ENCODE assay signal across 25 cellular contexts in genomic region chr10:102470579-102471546, GRCh38. TPM values are rescaled to one million over a fixed set of nuclear protein-coding genes. Genes with fewer than 3 reads are reported as not detected.
DNase-seq lines count a peak whose midpoint lies in the region; ATAC-seq, FAIRE-seq and TF ChIP-seq lines count a peak whose summit lies in the region.
"Had no signal": no experiment of that assay in that cellular context is flagged by ENCODE, and none has a peak within 500 bp of the region (broad histone marks: within the 10 kb centered on the region; RNA-seq: fewer than 3 reads in every experiment).

No MANE protein-coding gene starts in this region.

- no peaks in the 10 kb centered on the region for H3K9me1 ChIP-seq in K562 (ENCODE audit: control insufficient read depth, insufficient read depth, low read length)

- TF ChIP-seq RAD21 in K562 (CRISPR knock-in tag; conservative IDR thresholded peaks at IDR 0.05 in 1 of 2, IDR thresholded peaks at IDR 0.05 in 1 of 2): no peak

- no peaks in the 10 kb centered on the region; a peak in 1 of 22 replicates for H4K20me1 ChIP-seq in BLaER1 treated with 17β-estradiol and CSF1 and Interleukin-3, amounts not matched to agents 10 nM and 100 nM
- H4K20me1 ChIP-seq in K562 (replicated peaks; ENCODE audit: control insufficient read depth, insufficient read depth, low read length) (no peaks in the 10 kb centered on the region), osteoblast (ENCODE audit: insufficient read depth, low read length) (no peaks in the 10 kb centered on the region)

- H3K4me3 Mint-ChIP-seq in neural crest cell: peak overlapping the region; percentile 57
- H3K4me3 Mint-ChIP-seq: CD4-positive, alpha-beta memory T cell had no signal

- DNase-seq in K562 (ENCODE audit: extremely low read depth in 1 of 4, low spot score in 3 of 4) (no peak), neural crest cell (ENCODE audit: low read depth, low spot score) (no peak), osteoblast (ENCODE audit: insufficient read length, low spot score, missing footprints) (peak; percentile 53), RKO (ENCODE audit: low spot score) (no peak), AG08396 (ENCODE audit: low spot score) (no peak)
- DNase-seq in stimulated activated CD4-positive, alpha-beta T cell treated with anti-CD3 and anti-CD28 coated beads, Interleukin-4, amount 100 ng/mL, for 1 hour: no peak
- DNase-seq: AML-193; BE2C; C1 segment of cervical spinal cord; CD4-positive, alpha-beta memory T cell; DMS 273 treated with DMSO at 0.1 percent for 48 hours; DMS79; EL; GDM1; GM23248; H7; HCEC 1CT had no signal

- H3K27ac ChIP-seq in BLaER1 treated with 17β-estradiol and CSF1 and Interleukin-3, amounts not matched to agents 10 nM and 100 nM: peak overlapping the region in 8 of 11 experiments; percentile 59 to 82 (median 78); a peak in 16 of 22 replicates
- H3K27ac ChIP-seq in K562 (ENCODE audit: extremely low read depth, low read depth, low read length) (no peak overlapping the region), osteoblast (ENCODE audit: low read depth, low read length) (no peak overlapping the region)
- H3K27ac ChIP-seq: 22Rv1, GM23248 had no signal

- no peaks in the 10 kb centered on the region for H3K9me3 Mint-ChIP-seq in neural crest cell
- H3K9me3 Mint-ChIP-seq: CD4-positive, alpha-beta memory T cell had no signal

- no peak for TF ChIP-seq CTCF in K562 (IDR thresholded peaks at IDR 0.05 in 2 of 3, conservative IDR thresholded peaks at IDR 0.05 in 1 of 3; ENCODE audit: insufficient read depth in 2 of 3, low read depth in 1 of 3, low read length in 3 of 3)
- TF ChIP-seq CTCF in neural crest cell (conservative IDR thresholded peaks at IDR 0.05): no peak
- no peak for TF ChIP-seq CTCF in osteoblast (IDR thresholded peaks at IDR 0.05; ENCODE audit: extremely low read depth, low read depth, low read length)

- no peak for TF ChIP-seq POLR2A in K562 (conservative IDR thresholded peaks at IDR 0.05)

- H3K27ac Mint-ChIP-seq in neural crest cell (ENCODE audit: unreplicated experiment): no peak overlapping the region
- H3K27ac Mint-ChIP-seq: CD4-positive, alpha-beta memory T cell had no signal

- TF ChIP-seq EP300 in K562 (IDR thresholded peaks at IDR 0.05; ENCODE audit: low read length): no peak

- peaks cover 2% of the 10 kb centered on the region for H3K36me3 Mint-ChIP-seq in neural crest cell (ENCODE audit: low read depth)

- peak overlapping the region in 6 of 11 experiments; percentile 23 to 62 (median 48); a peak in 6 of 22 replicates for H3K9ac ChIP-seq in BLaER1 treated with 17β-estradiol and CSF1 and Interleukin-3, amounts not matched to agents 10 nM and 100 nM
- no peak overlapping the region; a peak in 1 of 4 replicates for H3K9ac ChIP-seq in K562 (ENCODE audit: insufficient read depth in 1 of 2, low read depth in 2 of 2, low read length in 2 of 2)
- H3K9ac ChIP-seq: GM23248 had no signal

- ATAC-seq in K562: no peak
- ATAC-seq: GM12878 had no signal

- H3K4me3 ChIP-seq in BLaER1 treated with 17β-estradiol and CSF1 and Interleukin-3, amounts not matched to agents 10 nM and 100 nM: no peak overlapping the region
- H3K4me3 ChIP-seq in K562: no peak overlapping the region
- H3K4me3 ChIP-seq in osteoblast (ENCODE audit: insufficient read depth, low read length): no peak overlapping the region
- H3K4me3 ChIP-seq: GM12878, GM23248 had no signal

- WGBS in K562 (ENCODE audit: insufficient coverage, low coverage, missing lambda C conversion rate): 89% methylated on average over 21 of the region's 36 CpGs

- intact Hi-C loops in K562 (cut with micrococcal nuclease): no loop called here

- BruUV-seq in K562 (replicated peaks; lab: Mats Ljungman, UMichigan): no TSS peak

- H3K4me1 ChIP-seq in BLaER1 treated with 17β-estradiol and CSF1 and Interleukin-3, amounts not matched to agents 10 nM and 100 nM: peaks cover 7 to 48% (median 37%) of the 10 kb centered on the region in 10 experiments; a peak in 19 of 20 replicates
- H3K4me1 ChIP-seq in K562 (replicated peaks in 1 of 2; ENCODE audit: control insufficient read depth in 2 of 2, insufficient read depth in 2 of 2, low read length in 2 of 2) (peaks cover 7 to 17% of the 10 kb centered on the region in 2 experiments; a peak in 4 of 5 replicates), osteoblast (ENCODE audit: insufficient read depth, low read length) (peaks cover 14% of the 10 kb centered on the region)
- H3K4me1 ChIP-seq: BE2C had no signal

- in situ Hi-C loops in K562 (cut with MboI): no loop called here

- no peaks in the 10 kb centered on the region for H3K4me1 Mint-ChIP-seq in neural crest cell

- H3K27me3 Mint-ChIP-seq in neural crest cell (ENCODE audit: low read depth): peaks cover 3% of the 10 kb centered on the region
- H3K27me3 Mint-ChIP-seq: CD4-positive, alpha-beta memory T cell had no signal

- H3K4me2 ChIP-seq in BLaER1 treated with 17β-estradiol and CSF1 and Interleukin-3, amounts not matched to agents 10 nM and 100 nM: peak overlapping the region in 7 of 11 experiments; percentile 55 to 80 (median 73); a peak in 11 of 22 replicates
- H3K4me2 ChIP-seq in K562 (ENCODE audit: insufficient read depth, low read length) (no peak overlapping the region), osteoblast (ENCODE audit: insufficient read depth, low read length) (no peak overlapping the region)

- H3K27me3 ChIP-seq in BLaER1 treated with 17β-estradiol and CSF1 and Interleukin-3, amounts not matched to agents 10 nM and 100 nM: no peaks in the 10 kb centered on the region
- no peaks in the 10 kb centered on the region for H3K27me3 ChIP-seq in K562 (ENCODE audit: control insufficient read depth in 2 of 2, insufficient read depth in 2 of 2, low read length in 2 of 2)
- H3K27me3 ChIP-seq in osteoblast (ENCODE audit: insufficient read depth, low read length): no peaks in the 10 kb centered on the region
- H3K27me3 ChIP-seq: BE2C had no signal

- no peaks in the 10 kb centered on the region for H3K9me3 ChIP-seq in BLaER1 treated with 17β-estradiol and CSF1 and Interleukin-3, amounts not matched to agents 10 nM and 100 nM (replicated peaks in 1 of 11)
- H3K9me3 ChIP-seq in K562 (replicated peaks; ENCODE audit: control insufficient read depth, insufficient read depth, low read depth, low read length) (no peaks in the 10 kb centered on the region), osteoblast (ENCODE audit: low read depth, low read length) (no peaks in the 10 kb centered on the region)
- H3K9me3 ChIP-seq: BE2C had no signal

- no peak overlapping the region for H2AFZ ChIP-seq in K562 (ENCODE audit: low read depth, low read length)
- no peak overlapping the region for H2AFZ ChIP-seq in osteoblast (ENCODE audit: low read length)
- H2AFZ ChIP-seq: GM23248 had no signal

- H3K79me2 ChIP-seq in K562 (ENCODE audit: control insufficient read depth, insufficient read depth, low read length): no peaks in the 10 kb centered on the region
- no peaks in the 10 kb centered on the region for H3K79me2 ChIP-seq in osteoblast (ENCODE audit: insufficient read depth, low read length)

- POLR2A ChIA-PET in K562 (lab: Yijun Ruan, JAX): interaction anchor here (0.6 kb wide), 1 partner anchor 34 kb away, joined by 5 read pairs; no protein-coding TSS in a partner anchor

- peaks cover 15 to 74% (median 57%) of the 10 kb centered on the region in 11 experiments; a peak in 21 of 22 replicates for H3K36me3 ChIP-seq in BLaER1 treated with 17β-estradiol and CSF1 and Interleukin-3, amounts not matched to agents 10 nM and 100 nM
- H3K36me3 ChIP-seq in K562 (ENCODE audit: control insufficient read depth, insufficient read depth, low read length) (no peaks in the 10 kb centered on the region), osteoblast (ENCODE audit: insufficient read depth, low read length) (no peaks in the 10 kb centered on the region)
- H3K36me3 ChIP-seq: BE2C had no signal

- CTCF ChIA-PET in K562 (lab: Yijun Ruan, JAX; ENCODE audit: low intra/inter-chr PET ratio): no interaction called here

- no peak for FAIRE-seq in K562 (lab: Jason Lieb, UNC)
- FAIRE-seq: A204.1, D721Med, GM12878, GM19239, H1 had no signal

RNA-seq across cellular contexts. Expression of gene C10orf95, which starts 19.5 kb away (rescaled TPM):
- total RNA-seq in K562 (2011; cell fraction: chromatin; rRNA removed; ENCODE audit: low replicate concordance): 0.48 and 0.93 TPM in 2 replicates
- 1.0 and 1.3 TPM in 2 replicates for total RNA-seq in K562 (2011; cell fraction: nucleolus; rRNA removed)
- total RNA-seq in K562 (2011; cell fraction: nucleoplasm; rRNA removed): 1.6 and 1.9 TPM in 2 replicates
- total RNA-seq in K562 (2014; rRNA removed): 0.41 and 0.90 TPM in 2 replicates
- not detected in 2 replicates for total RNA-seq in K562 (2014; rRNA removed; fragmentation: Illumina TruSeq; extraction: Trizol)
- total RNA-seq in K562 (2015; rRNA removed; fragmentation: Illumina TruSeq; extraction: Trizol): 0.26 and 0.29 TPM in 2 replicates
- total RNA-seq in K562 (2021): 0.38 and 0.49 TPM in 2 replicates
- 0.08 and 0.24 TPM in 2 replicates for polyA plus RNA-seq in K562 (2011; rRNA removed)
- 0.40 and 0.70 TPM in 2 replicates for polyA plus RNA-seq in K562 (2011; cell fraction: cytosol; rRNA removed)
- polyA plus RNA-seq in K562 (2011; cell fraction: nucleus; rRNA removed): 0.63 and 0.87 TPM in 2 replicates
- polyA plus RNA-seq in K562 (2012): 1.9 and 2.0 TPM in 2 replicates
- 0.18 and 0.30 TPM in 2 replicates for polyA plus RNA-seq in K562 (2014; fragmentation: Illumina TruSeq; extraction: Trizol)
- polyA plus RNA-seq in K562 (2014; fragmentation: Nextera tagmentation; extraction: Ambion mirVana): under 1 TPM; 0.03 to 0.14 TPM
- polyA plus RNA-seq in K562 (2014; rRNA removed): 0.16 and 0.35 TPM in 2 replicates
- 0.21 and 0.30 TPM in 2 replicates for polyA minus RNA-seq in K562 (2011; rRNA and poly(A)+ RNA removed)
- not detected in 2 replicates for polyA minus RNA-seq in K562 (2011; cell fraction: cytosol; rRNA and poly(A)+ RNA removed)
- polyA minus RNA-seq in K562 (2011; cell fraction: nucleus; rRNA and poly(A)+ RNA removed): 1.2 and 1.5 TPM in 2 replicates
- total RNA-seq in neural crest cell: 0.21 and 0.27 TPM in 2 replicates
- total RNA-seq in osteoblast: not detected in 2 replicates
- total RNA-seq: GM23248 had no signal
- polyA plus RNA-seq: AG04450, GM23248 had no signal

RNA-seq across cellular contexts. Expression of gene ACTR1A, which starts 31.6 kb away (rescaled TPM):
- 49.4 and 103 TPM in 2 replicates for total RNA-seq in K562 (2011; cell fraction: chromatin; rRNA removed; ENCODE audit: low replicate concordance)
- total RNA-seq in K562 (2011; cell fraction: nucleolus; rRNA removed): 55.9 and 62.7 TPM in 2 replicates
- total RNA-seq in K562 (2011; cell fraction: nucleoplasm; rRNA removed): 52.4 and 56.3 TPM in 2 replicates
- 47.8 and 49.1 TPM in 2 replicates for total RNA-seq in K562 (2014; rRNA removed)
- 39.8 and 43.6 TPM in 2 replicates for total RNA-seq in K562 (2014; rRNA removed; fragmentation: Illumina TruSeq; extraction: Trizol)
- total RNA-seq in K562 (2015; rRNA removed; fragmentation: Illumina TruSeq; extraction: Trizol): 47.7 and 52.5 TPM in 2 replicates
- 56.7 and 60.5 TPM in 2 replicates for total RNA-seq in K562 (2021)
- 77.2 and 80.3 TPM in 2 replicates for polyA plus RNA-seq in K562 (2011; rRNA removed)
- 72.0 and 75.9 TPM in 2 replicates for polyA plus RNA-seq in K562 (2011; cell fraction: cytosol; rRNA removed)
- polyA plus RNA-seq in K562 (2011; cell fraction: nucleus; rRNA removed): 90.8 and 94.6 TPM in 2 replicates
- 44.6 and 45.2 TPM in 2 replicates for polyA plus RNA-seq in K562 (2012)
- polyA plus RNA-seq in K562 (2014; fragmentation: Illumina TruSeq; extraction: Trizol): 60.2 and 60.9 TPM in 2 replicates
- 10 to 100 TPM; 36.3 to 44.1 TPM for polyA plus RNA-seq in K562 (2014; fragmentation: Nextera tagmentation; extraction: Ambion mirVana)
- polyA plus RNA-seq in K562 (2014; rRNA removed): 49.6 and 60.5 TPM in 2 replicates
- polyA minus RNA-seq in K562 (2011; rRNA and poly(A)+ RNA removed): 46.7 and 62.1 TPM in 2 replicates
- 38.5 TPM in 2 replicates for polyA minus RNA-seq in K562 (2011; cell fraction: cytosol; rRNA and poly(A)+ RNA removed)
- 23.0 and 41.4 TPM in 2 replicates for polyA minus RNA-seq in K562 (2011; cell fraction: nucleus; rRNA and poly(A)+ RNA removed)
- 139 and 144 TPM in 2 replicates for total RNA-seq in neural crest cell
- total RNA-seq in osteoblast: 105 and 106 TPM in 2 replicates

RNA-seq across cellular contexts. Expression of gene SUFU, which starts 32.9 kb away (rescaled TPM):
- 5.6 and 12.2 TPM in 2 replicates for total RNA-seq in K562 (2011; cell fraction: chromatin; rRNA removed; ENCODE audit: low replicate concordance)
- 5.0 and 5.7 TPM in 2 replicates for total RNA-seq in K562 (2011; cell fraction: nucleolus; rRNA removed)
- 6.2 and 7.5 TPM in 2 replicates for total RNA-seq in K562 (2011; cell fraction: nucleoplasm; rRNA removed)
- 0.82 and 1.3 TPM in 2 replicates for total RNA-seq in K562 (2014; rRNA removed)
- total RNA-seq in K562 (2014; rRNA removed; fragmentation: Illumina TruSeq; extraction: Trizol): 0.67 and 0.69 TPM in 2 replicates
- 0.76 and 0.90 TPM in 2 replicates for total RNA-seq in K562 (2015; rRNA removed; fragmentation: Illumina TruSeq; extraction: Trizol)
- 6.3 and 6.8 TPM in 2 replicates for total RNA-seq in K562 (2021)
- 1.8 and 2.6 TPM in 2 replicates for polyA plus RNA-seq in K562 (2011; rRNA removed)
- 2.4 and 2.5 TPM in 2 replicates for polyA plus RNA-seq in K562 (2011; cell fraction: cytosol; rRNA removed)
- 4.1 and 4.5 TPM in 2 replicates for polyA plus RNA-seq in K562 (2011; cell fraction: nucleus; rRNA removed)
- 4.0 and 5.1 TPM in 2 replicates for polyA plus RNA-seq in K562 (2012)
- 4.5 and 4.8 TPM in 2 replicates for polyA plus RNA-seq in K562 (2014; fragmentation: Illumina TruSeq; extraction: Trizol)
- under 1 TPM; 0.59 to 0.78 TPM for polyA plus RNA-seq in K562 (2014; fragmentation: Nextera tagmentation; extraction: Ambion mirVana)
- polyA plus RNA-seq in K562 (2014; rRNA removed): 2.4 and 2.8 TPM in 2 replicates
- polyA minus RNA-seq in K562 (2011; rRNA and poly(A)+ RNA removed): 2.0 and 2.8 TPM in 2 replicates
- 2.8 and 3.6 TPM in 2 replicates for polyA minus RNA-seq in K562 (2011; cell fraction: cytosol; rRNA and poly(A)+ RNA removed)
- polyA minus RNA-seq in K562 (2011; cell fraction: nucleus; rRNA and poly(A)+ RNA removed): 1.6 and 2.2 TPM in 2 replicates
- 27.1 and 30.9 TPM in 2 replicates for total RNA-seq in neural crest cell
- total RNA-seq in osteoblast: 2.9 and 3.6 TPM in 2 replicates

RNA-seq across cellular contexts. Expression of gene CUEDC2, which starts 38.5 kb away (rescaled TPM):
- total RNA-seq in K562 (2011; cell fraction: chromatin; rRNA removed; ENCODE audit: low replicate concordance): 16.7 and 39.3 TPM in 2 replicates
- 30.3 and 31.5 TPM in 2 replicates for total RNA-seq in K562 (2011; cell fraction: nucleolus; rRNA removed)
- 14.4 and 24.2 TPM in 2 replicates for total RNA-seq in K562 (2011; cell fraction: nucleoplasm; rRNA removed)
- total RNA-seq in K562 (2014; rRNA removed) (35.9 and 37.0 TPM in 2 replicates), K562 (2014; rRNA removed; fragmentation: Illumina TruSeq; extraction: Trizol) (13.5 and 17.8 TPM in 2 replicates), K562 (2015; rRNA removed; fragmentation: Illumina TruSeq; extraction: Trizol) (19.9 and 21.0 TPM in 2 replicates), K562 (2021) (36.0 and 40.1 TPM in 2 replicates), neural crest cell (118 and 121 TPM in 2 replicates), osteoblast (46.7 and 46.9 TPM in 2 replicates)
- polyA plus RNA-seq in K562 (2011; rRNA removed) (27.4 and 34.9 TPM in 2 replicates), K562 (2014; fragmentation: Illumina TruSeq; extraction: Trizol) (44.5 and 48.9 TPM in 2 replicates), K562 (2014; fragmentation: Nextera tagmentation; extraction: Ambion mirVana) (10 to 100 TPM in 1 of 2 experiments, 1 to 10 TPM in 1; 8.5 to 17.0 TPM), K562 (2014; rRNA removed) (45.6 and 48.3 TPM in 2 replicates)
- 53.4 and 65.7 TPM in 2 replicates for polyA plus RNA-seq in K562 (2011; cell fraction: cytosol; rRNA removed)
- polyA plus RNA-seq in K562 (2011; cell fraction: nucleus; rRNA removed): 66.8 and 81.1 TPM in 2 replicates
- 33.8 and 48.3 TPM in 2 replicates for polyA plus RNA-seq in K562 (2012)
- polyA minus RNA-seq in K562 (2011; rRNA and poly(A)+ RNA removed): 9.5 TPM in 2 replicates
- 22.7 and 24.0 TPM in 2 replicates for polyA minus RNA-seq in K562 (2011; cell fraction: cytosol; rRNA and poly(A)+ RNA removed)
- polyA minus RNA-seq in K562 (2011; cell fraction: nucleus; rRNA and poly(A)+ RNA removed): 7.7 and 8.6 TPM in 2 replicates

RNA-seq across cellular contexts. Expression of gene FBXL15, which starts 50.2 kb away (rescaled TPM):
- total RNA-seq in K562 (2011; cell fraction: chromatin; rRNA removed; ENCODE audit: low replicate concordance): 2.1 and 10.9 TPM in 2 replicates
- 16.8 and 21.0 TPM in 2 replicates for total RNA-seq in K562 (2011; cell fraction: nucleolus; rRNA removed)
- total RNA-seq in K562 (2011; cell fraction: nucleoplasm; rRNA removed): 6.7 and 7.4 TPM in 2 replicates
- total RNA-seq in K562 (2014; rRNA removed): 25.8 and 27.4 TPM in 2 replicates
- 0.80 and 1.2 TPM in 2 replicates for total RNA-seq in K562 (2014; rRNA removed; fragmentation: Illumina TruSeq; extraction: Trizol)
- 4.1 and 4.5 TPM in 2 replicates for total RNA-seq in K562 (2015; rRNA removed; fragmentation: Illumina TruSeq; extraction: Trizol)
- total RNA-seq in K562 (2021): 19.5 and 25.4 TPM in 2 replicates
- polyA plus RNA-seq in K562 (2011; rRNA removed): 3.5 and 5.6 TPM in 2 replicates
- 10.9 and 32.1 TPM in 2 replicates for polyA plus RNA-seq in K562 (2011; cell fraction: cytosol; rRNA removed)
- 29.9 and 52.2 TPM in 2 replicates for polyA plus RNA-seq in K562 (2011; cell fraction: nucleus; rRNA removed)
- 9.6 and 16.4 TPM in 2 replicates for polyA plus RNA-seq in K562 (2012)
- polyA plus RNA-seq in K562 (2014; fragmentation: Illumina TruSeq; extraction: Trizol): 1.4 and 3.1 TPM in 2 replicates
- under 1 TPM; 0.08 to 0.31 TPM for polyA plus RNA-seq in K562 (2014; fragmentation: Nextera tagmentation; extraction: Ambion mirVana)
- polyA plus RNA-seq in K562 (2014; rRNA removed): 24.0 and 25.9 TPM in 2 replicates
- 0.49 and 0.72 TPM in 2 replicates for polyA minus RNA-seq in K562 (2011; rRNA and poly(A)+ RNA removed)
- polyA minus RNA-seq in K562 (2011; cell fraction: cytosol; rRNA and poly(A)+ RNA removed): 2.8 and 7.2 TPM in 2 replicates
- polyA minus RNA-seq in K562 (2011; cell fraction: nucleus; rRNA and poly(A)+ RNA removed): 5.5 and 7.0 TPM in 2 replicates
- total RNA-seq in neural crest cell: 24.8 and 25.6 TPM in 2 replicates
- 5.9 and 9.4 TPM in 2 replicates for total RNA-seq in osteoblast

Comparison
In these comparisons a context has a peak if more than half of its experiments do, and no peak if none do; other contexts are left out.
1. H3K27ac ChIP-seq: peak in BLaER1 treated with 17β-estradiol and CSF1 and Interleukin-3, amounts not matched to agents 10 nM and 100 nM (8 of 11); none in K562 (single experiment) and osteoblast (single experiment).
2. H3K4me2 ChIP-seq: peak in BLaER1 treated with 17β-estradiol and CSF1 and Interleukin-3, amounts not matched to agents 10 nM and 100 nM (7 of 11); none in K562 (single experiment) and osteoblast (single experiment).
3. H3K9ac ChIP-seq: peak in BLaER1 treated with 17β-estradiol and CSF1 and Interleukin-3, amounts not matched to agents 10 nM and 100 nM (6 of 11); none in K562 (0 of 2).